1 cellular context compared by ENCODE assay signal in genomic region chr5:36596756-36597155, GRCh38.
TF ChIP-seq lines count a peak whose summit lies in the region.

No MANE protein-coding gene starts in this region.

TF ChIP-seq in H1, 55 proteins besides CTCF, POLR2A, EP300 and RAD21 (continued from another document):
- no peak for TF ChIP-seq CHD7 (IDR thresholded peaks at IDR 0.05; ENCODE audit: insufficient replicate concordance, low read length)
- no peak for TF ChIP-seq KDM4A (IDR thresholded peaks at IDR 0.05; ENCODE audit: low read depth, low read length, severe bottlenecking)
- no peak for TF ChIP-seq CEBPB (IDR thresholded peaks at IDR 0.05; ENCODE audit: low read depth, low read length)
- TF ChIP-seq POLR2AphosphoS5 (IDR thresholded peaks at IDR 0.05; ENCODE audit: low read depth, low read length), result no peak
- TF ChIP-seq ATF3 (IDR thresholded peaks at IDR 0.05; ENCODE audit: insufficient read depth, low read depth, low read length), result no peak
- TF ChIP-seq TEAD4 (IDR thresholded peaks at IDR 0.05; ENCODE audit: low read depth, low read length), result no peak
- TF ChIP-seq TAF7 (optimal IDR thresholded peaks at IDR 0.05; ENCODE audit: borderline replicate concordance, low read depth, low read length), result no peak
- TF ChIP-seq, protein P1, sequence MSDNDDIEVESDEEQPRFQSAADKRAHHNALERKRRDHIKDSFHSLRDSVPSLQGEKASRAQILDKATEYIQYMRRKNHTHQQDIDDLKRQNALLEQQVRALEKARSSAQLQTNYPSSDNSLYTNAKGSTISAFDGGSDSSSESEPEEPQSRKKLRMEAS (IDR thresholded peaks at IDR 0.05), result no peak
- no peak for TF ChIP-seq SIN3A (conservative IDR thresholded peaks at IDR 0.05 in 1 of 2, IDR thresholded peaks at IDR 0.05 in 1 of 2; ENCODE audit: low read depth in 1 of 2, low read length in 2 of 2)
- TF ChIP-seq RNF2 (IDR thresholded peaks at IDR 0.05; ENCODE audit: borderline replicate concordance, low read depth, low read length, missing control alignments, poor library complexity, severe bottlenecking), result no peak
- no peak for TF ChIP-seq NANOG (IDR thresholded peaks at IDR 0.05; ENCODE audit: insufficient read depth, low read depth, low read length, poor library complexity, severe bottlenecking)
- no peak for TF ChIP-seq CREB1 (IDR thresholded peaks at IDR 0.05)
- TF ChIP-seq ASH2L (IDR thresholded peaks at IDR 0.05; ENCODE audit: low read length), result no peak
- TF ChIP-seq TCF12 (IDR thresholded peaks at IDR 0.05; ENCODE audit: low read depth, low read length), result no peak
- TF ChIP-seq GABPA (IDR thresholded peaks at IDR 0.05; ENCODE audit: borderline replicate concordance, insufficient read depth, low read length), result no peak
